In the genomic region with DNA sequence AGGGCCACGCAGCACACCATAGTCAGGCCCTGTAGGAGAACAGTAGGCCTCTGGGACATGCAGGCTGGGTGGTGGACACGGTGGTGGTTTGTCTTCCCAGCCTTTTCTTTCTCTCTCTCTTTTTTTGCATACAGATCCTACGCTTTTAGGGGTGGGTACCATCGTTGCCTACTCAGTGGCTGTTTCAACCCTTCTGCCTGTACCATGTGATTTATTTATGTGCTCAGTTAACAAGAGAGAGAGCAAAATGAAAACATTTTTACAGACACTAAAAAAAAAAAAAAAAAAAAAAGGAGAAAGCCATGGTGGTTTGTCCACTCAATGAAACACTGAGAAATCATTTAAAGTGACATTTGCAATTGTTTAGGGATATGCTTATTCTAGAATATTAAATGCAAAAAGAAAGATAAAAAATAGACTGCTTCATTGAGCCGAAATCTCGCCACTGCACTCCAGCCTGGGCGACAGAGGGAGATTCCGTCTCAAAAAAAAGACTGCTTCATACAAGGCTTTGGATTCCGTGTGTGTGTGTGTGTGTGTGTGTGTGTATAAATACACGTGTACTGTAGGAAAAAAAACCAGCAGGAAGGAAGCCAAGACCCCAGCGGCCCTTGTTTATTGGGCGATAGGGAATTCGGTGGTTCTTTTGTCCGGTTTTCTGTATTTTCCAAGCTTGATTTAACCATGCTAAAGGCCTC, we compare ENCODE assay signal across 8 cellular contexts. TPM values are rescaled to one million over a fixed set of nuclear protein-coding genes. Genes with fewer than 3 reads are reported as not detected.
A peak's percentile ranks its signal among the peaks of the same experiment; 100 is the strongest.
DNase-seq lines count a peak whose midpoint lies in the region; ATAC-seq and TF ChIP-seq lines count a peak whose summit lies in the region.

No MANE protein-coding gene starts in this region.

- no peaks in the 10 kb centered on the region for H4K20me1 ChIP-seq in neural progenitor cell (ENCODE audit: low read depth)

- peaks cover 11% of the 10 kb centered on the region for H3K79me2 ChIP-seq in neural progenitor cell (ENCODE audit: low read depth)

- H3K36me3 ChIP-seq in CD8-positive, alpha-beta memory T cell (ENCODE audit: insufficient read depth, low read length): no peaks in the 10 kb centered on the region
- H3K36me3 ChIP-seq in endodermal cell (ENCODE audit: control insufficient read depth, insufficient read depth, low read length): no peaks in the 10 kb centered on the region
- no peaks in the 10 kb centered on the region for H3K36me3 ChIP-seq in neural progenitor cell

- H2AFZ ChIP-seq in neural progenitor cell (replicated peaks): peak overlapping the region; percentile 60

- peaks cover 41% of the 10 kb centered on the region for H3F3A ChIP-seq in neural progenitor cell (ENCODE audit: low read depth)

- H3K27me3 Mint-ChIP-seq in CD8-positive, alpha-beta memory T cell: peaks cover 0 to 8% of the 10 kb centered on the region in 2 donors
- no peaks in the 10 kb centered on the region for H3K27me3 Mint-ChIP-seq in T-helper 17 cell
- H3K27me3 Mint-ChIP-seq in endodermal cell (ENCODE audit: insufficient read depth): peaks cover 12% of the 10 kb centered on the region
- H3K27me3 Mint-ChIP-seq in neural progenitor cell (ENCODE audit: insufficient read depth, low read depth): peaks cover 22% of the 10 kb centered on the region

- peak overlapping the region; percentile 38 for H3K4me3 ChIP-seq in CD8-positive, alpha-beta memory T cell (ENCODE audit: low read length)
- H3K4me3 ChIP-seq in endodermal cell (ENCODE audit: low read length): peak overlapping the region; percentile 85
- peak overlapping the region; percentile 79 for H3K4me3 ChIP-seq in neural progenitor cell

- no peaks in the 10 kb centered on the region for H3K9me3 ChIP-seq in CD8-positive, alpha-beta memory T cell (ENCODE audit: low read length)
- H3K9me3 ChIP-seq in T-helper 17 cell (ENCODE audit: control insufficient read depth, low read length, poor library complexity, severe bottlenecking) (no peaks in the 10 kb centered on the region), endodermal cell (ENCODE audit: control insufficient read depth, low read length) (no peaks in the 10 kb centered on the region), neural progenitor cell (ENCODE audit: low read depth) (no peaks in the 10 kb centered on the region)

- peaks cover 0 to 3% (median 0%) of the 10 kb centered on the region in 5 donors for H3K9me3 Mint-ChIP-seq in CD8-positive, alpha-beta memory T cell
- no peaks in the 10 kb centered on the region for H3K9me3 Mint-ChIP-seq in endodermal cell
- peaks cover 5% of the 10 kb centered on the region for H3K9me3 Mint-ChIP-seq in neural progenitor cell

- H3K4me2 ChIP-seq in neural progenitor cell: peak overlapping the region; percentile 76

- POLR2A ChIA-PET in CD8-positive, alpha-beta memory T cell (lab: Charles Lee): interaction anchor here (0.9 to 2.4 kb wide), 2 partner anchors 11 kb away, joined by 5 to 15 read pairs; a partner anchor contains a TSS

- CTCF ChIA-PET in CD8-positive, alpha-beta memory T cell (lab: Charles Lee): interaction anchor here (1.0 to 5.7 kb wide), 16 partner anchors 12 to 369 kb away, joined by 3 to 79 read pairs (median 4); a partner anchor contains a TSS

- no peak for ATAC-seq in T-helper 17 cell
- no peak for ATAC-seq in GM21423 (IDR thresholded peaks at IDR 0.05; ENCODE audit: unreplicated experiment)
- ATAC-seq in GM21825 (IDR thresholded peaks at IDR 0.05; ENCODE audit: unreplicated experiment): no peak

- no peaks in the 10 kb centered on the region for H3K27me3 ChIP-seq in CD8-positive, alpha-beta memory T cell (ENCODE audit: insufficient read depth, low read length, poor library complexity, severe bottlenecking)
- H3K27me3 ChIP-seq in endodermal cell (ENCODE audit: control insufficient read depth, insufficient read depth, low read length, poor library complexity, severe bottlenecking) (no peaks in the 10 kb centered on the region), neural progenitor cell (peaks cover 22% of the 10 kb centered on the region)

- peak in 2 of 5 donors; percentile 17 to 62 for DNase-seq in CD8-positive, alpha-beta memory T cell
- DNase-seq in HuH-7 (ENCODE audit: low spot score) (peak; percentile 23), T-helper 17 cell (peak in 1 of 3 donors; percentile 22), endodermal cell (no peak), neural progenitor cell (ENCODE audit: low spot score) (peak; percentile 67), NOMO-1 treated with dmso at 0.1 percent for 144 hours (lab: John Stamatoyannopoulos, UW; ENCODE audit: unreplicated experiment) (no peak)

- peaks cover 38% of the 10 kb centered on the region for H3K4me1 ChIP-seq in CD8-positive, alpha-beta memory T cell (ENCODE audit: insufficient read depth, low read length)
- H3K4me1 ChIP-seq in endodermal cell (ENCODE audit: control insufficient read depth, insufficient read depth, low read length) (peaks cover 9% of the 10 kb centered on the region), neural progenitor cell (peaks cover 23% of the 10 kb centered on the region)

- peak overlapping the region; percentile 1 for H3K27ac ChIP-seq in CD8-positive, alpha-beta memory T cell (ENCODE audit: low read depth, low read length)
- H3K27ac ChIP-seq in endodermal cell (ENCODE audit: low read depth, low read length) (peak overlapping the region; percentile 0), neural progenitor cell (peak overlapping the region; percentile 15)

- peak overlapping the region; percentile 94 to 99 (median 96) for H3K4me3 Mint-ChIP-seq in CD8-positive, alpha-beta memory T cell
- peak overlapping the region; percentile 89 for H3K4me3 Mint-ChIP-seq in T-helper 17 cell
- H3K4me3 Mint-ChIP-seq in endodermal cell: peak overlapping the region; percentile 81
- H3K4me3 Mint-ChIP-seq in neural progenitor cell: peak overlapping the region; percentile 97

- peak overlapping the region; percentile 50 for H3K9ac ChIP-seq in endodermal cell (ENCODE audit: extremely low read depth, low read length, poor library complexity, severe bottlenecking)
- H3K9ac ChIP-seq in neural progenitor cell: no peak overlapping the region

- TF ChIP-seq CTCF in endodermal cell (conservative IDR thresholded peaks at IDR 0.05) (no peak), neural progenitor cell (IDR thresholded peaks at IDR 0.05) (no peak)

- H3K4me1 Mint-ChIP-seq in CD8-positive, alpha-beta memory T cell: peaks cover 37 to 65% (median 56%) of the 10 kb centered on the region in 3 donors
- H3K4me1 Mint-ChIP-seq in T-helper 17 cell (peaks cover 39% of the 10 kb centered on the region), endodermal cell (peaks cover 20% of the 10 kb centered on the region), neural progenitor cell (peaks cover 51% of the 10 kb centered on the region)

- 12 to 28% methylated on average over 10 to 12 of the region's 14 CpGs for WGBS in endodermal cell (ENCODE audit: insufficient coverage in 1 of 2, insufficient read length in 1 of 2), 2 experiments

- peak overlapping the region; percentile 93 to 99 (median 98) for H3K27ac Mint-ChIP-seq in CD8-positive, alpha-beta memory T cell
- H3K27ac Mint-ChIP-seq in T-helper 17 cell (peak overlapping the region; percentile 95), endodermal cell (peak overlapping the region; percentile 97), neural progenitor cell (peak overlapping the region; percentile 97)

- H3K36me3 Mint-ChIP-seq in CD8-positive, alpha-beta memory T cell: peaks cover 0 to 14% (median 0%) of the 10 kb centered on the region in 3 donors
- H3K36me3 Mint-ChIP-seq in T-helper 17 cell (ENCODE audit: low read depth): peaks cover 3% of the 10 kb centered on the region
- H3K36me3 Mint-ChIP-seq in endodermal cell (ENCODE audit: low read depth): no peaks in the 10 kb centered on the region
- no peaks in the 10 kb centered on the region for H3K36me3 Mint-ChIP-seq in neural progenitor cell

RNA-seq across cellular contexts. Expression of a gene that starts 3.3 kb away (rescaled TPM):
- total RNA-seq in CD8-positive, alpha-beta memory T cell: 10 to 100 TPM; 12.9 to 14.0 TPM
- 7.2 TPM for polyA plus RNA-seq in CD8-positive, alpha-beta memory T cell
- total RNA-seq in T-helper 17 cell: 10 to 100 TPM; 17.1 to 19.5 TPM
- 10 to 100 TPM; 16.5 to 19.1 TPM for total RNA-seq in endodermal cell
- polyA plus RNA-seq in endodermal cell (2013, experiment 1 of 2): 12.7 TPM
- 12.5 TPM for polyA plus RNA-seq in endodermal cell (2013, experiment 2 of 2)
- 13.7 and 22.6 TPM in 2 replicates for total RNA-seq in neural progenitor cell (ENCODE audit: low replicate concordance)

RNA-seq across cellular contexts. Expression of a gene that starts 11.2 kb away (rescaled TPM):
- total RNA-seq in CD8-positive, alpha-beta memory T cell: 1 to 10 TPM; 5.8 to 7.3 TPM
- polyA plus RNA-seq in CD8-positive, alpha-beta memory T cell: 2.8 TPM
- 1 to 10 TPM; 3.7 to 4.7 TPM for total RNA-seq in T-helper 17 cell
- 100 to 1,000 TPM in 1 of 2 donors, 10 to 100 TPM in 1; 60.3 to 102 TPM for total RNA-seq in endodermal cell
- 15.4 TPM for polyA plus RNA-seq in endodermal cell (2013, experiment 1 of 2)
- 17.6 TPM for polyA plus RNA-seq in endodermal cell (2013, experiment 2 of 2)
- total RNA-seq in neural progenitor cell (ENCODE audit: low replicate concordance): 9.3 and 9.9 TPM in 2 replicates

RNA-seq across cellular contexts. Expression of a gene that starts 46.5 kb away (rescaled TPM):
- total RNA-seq in CD8-positive, alpha-beta memory T cell: 10 to 100 TPM; 65.4 to 66.0 TPM
- 40.5 TPM for polyA plus RNA-seq in CD8-positive, alpha-beta memory T cell
- total RNA-seq in T-helper 17 cell (10 to 100 TPM; 17.1 to 21.3 TPM), endodermal cell (10 to 100 TPM; 33.3 to 38.3 TPM), neural progenitor cell (ENCODE audit: low replicate concordance) (30.4 and 53.5 TPM in 2 replicates)
- 33.4 TPM for polyA plus RNA-seq in endodermal cell (2013, experiment 1 of 2)
- 39.2 TPM for polyA plus RNA-seq in endodermal cell (2013, experiment 2 of 2)

RNA-seq across cellular contexts. Expression of a gene that starts 46.5 kb away (rescaled TPM):
- 10 to 100 TPM in 1 of 2 experiments, 1 to 10 TPM in 1; 8.4 to 11.6 TPM for total RNA-seq in CD8-positive, alpha-beta memory T cell
- 4.5 TPM for polyA plus RNA-seq in CD8-positive, alpha-beta memory T cell
- total RNA-seq in T-helper 17 cell (10 to 100 TPM in 1 of 2 donors, 1 to 10 TPM in 1; 8.4 to 16.6 TPM), endodermal cell (10 to 100 TPM; 27.7 to 28.0 TPM), neural progenitor cell (ENCODE audit: low replicate concordance) (8.4 and 13.1 TPM in 2 replicates)
- 11.5 TPM for polyA plus RNA-seq in endodermal cell (2013, experiment 1 of 2)
- 11.9 TPM for polyA plus RNA-seq in endodermal cell (2013, experiment 2 of 2)

Comparison
In these comparisons a context has a peak if more than half of its experiments do, and no peak if none do; other contexts are left out.
1. DNase-seq: peak in HuH-7 (single experiment) and neural progenitor cell (single experiment); none in endodermal cell (single experiment) and NOMO-1 treated with dmso at 0.1 percent for 144 hours (single experiment).
2. Peak in every context shown above with its lines, with median percentiles within 50 percentile points of each other: H3K27ac ChIP-seq, H3K4me3 ChIP-seq, H3K27ac Mint-ChIP-seq and H3K4me3 Mint-ChIP-seq.